ENCODE assay signal across 8 cellular contexts in the genomic region with DNA sequence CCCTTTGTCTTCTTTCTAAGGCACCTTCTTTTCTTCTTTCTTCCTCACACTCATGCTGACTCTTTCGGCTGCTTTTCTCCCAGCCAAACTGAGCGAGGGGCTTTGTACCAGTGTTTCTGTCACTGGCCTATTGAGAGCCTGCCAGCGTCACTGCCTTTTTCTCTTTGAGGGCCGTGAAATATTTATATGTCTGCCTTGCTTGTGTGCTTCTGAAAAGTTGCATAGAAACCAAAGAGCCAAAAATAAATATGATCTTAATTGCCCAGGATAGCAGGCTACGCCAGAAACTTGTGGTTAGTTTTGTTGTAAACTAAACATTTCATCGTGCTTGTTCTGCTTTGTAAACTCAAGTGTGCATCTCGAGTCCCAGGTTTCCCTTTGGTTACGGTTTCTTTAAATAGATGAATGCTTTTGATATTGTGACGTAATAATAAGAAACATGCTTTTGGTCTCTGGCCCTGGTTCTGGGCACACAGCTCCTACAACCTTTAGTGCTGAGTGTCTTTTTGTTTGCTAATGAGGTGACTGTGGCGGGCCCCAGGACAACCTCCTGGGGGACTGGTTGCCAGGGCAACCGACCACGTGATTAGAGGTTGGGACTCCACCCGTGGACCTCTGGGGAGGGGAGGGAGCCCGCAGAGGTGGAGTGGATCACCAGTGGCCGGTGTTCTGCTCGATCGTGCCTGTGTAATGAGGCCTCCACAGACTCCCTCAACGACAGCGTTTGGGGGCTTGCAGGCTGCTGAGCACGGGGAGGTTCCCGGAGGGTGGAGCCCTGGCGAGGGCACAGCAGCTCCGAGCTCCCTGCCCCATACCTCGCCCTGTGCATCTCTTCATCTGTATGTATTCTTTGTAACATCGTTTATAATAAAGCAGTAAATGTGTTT. TPM values are rescaled to one million over a fixed set of nuclear protein-coding genes. Genes with fewer than 3 reads are reported as not detected.
A peak's percentile ranks its signal among the peaks of the same experiment; 100 is the strongest.
DNase-seq lines count a peak whose midpoint lies in the region; ATAC-seq and TF ChIP-seq lines count a peak whose summit lies in the region.

No MANE protein-coding gene starts in this region.

- ATAC-seq in HG02763 (IDR thresholded peaks at IDR 0.05; ENCODE audit: unreplicated experiment) (peak; percentile 72), foreskin keratinocyte (no peak)

- H3K9ac ChIP-seq in smooth muscle cell (ENCODE audit: low read depth): peak overlapping the region; percentile 87

- H3K4me3 ChIP-seq in smooth muscle cell: peak overlapping the region; percentile 24

- H4K20me1 ChIP-seq in smooth muscle cell (ENCODE audit: low read depth): no peaks in the 10 kb centered on the region

- H3K4me1 ChIP-seq in smooth muscle cell (ENCODE audit: low read depth) (peaks cover 32% of the 10 kb centered on the region), foreskin keratinocyte (no peaks in the 10 kb centered on the region)

- H3F3A ChIP-seq in smooth muscle cell (ENCODE audit: low read depth): peaks cover 10% of the 10 kb centered on the region

- peak; percentile 37 for DNase-seq in stimulated activated CD4-positive, alpha-beta T cell treated with anti-CD3 and anti-CD28 coated beads, Interleukin-15, amount 100 ng/mL, for 24 hours
- no peak for DNase-seq in stimulated activated CD4-positive, alpha-beta T cell treated with anti-CD3 and anti-CD28 coated beads, Interleukin-2, amount 100 ng/mL, for 48 hours
- peak; percentile 65 for DNase-seq in NCI-H1436 treated with DMSO at 0.1 percent for 48 hours (lab: John Stamatoyannopoulos, UW)
- peak; percentile 38 for DNase-seq in activated gamma-delta T cell treated with anti-CD3 and anti-CD28 coated beads, Interleukin-2, amount 50 U/mL, for 16 hours (ENCODE audit: low read depth)
- DNase-seq in hepatic stellate cell (ENCODE audit: low spot score): peak; percentile 45
- no peak for DNase-seq in smooth muscle cell (lab: John Stamatoyannopoulos, UW; ENCODE audit: unreplicated experiment)
- no peak for DNase-seq in foreskin keratinocyte

- H3K4me2 ChIP-seq in smooth muscle cell: peak overlapping the region; percentile 65

- peak overlapping the region; percentile 73 for H2AFZ ChIP-seq in smooth muscle cell (ENCODE audit: low read depth)

- H3K79me2 ChIP-seq in smooth muscle cell (ENCODE audit: low read depth): no peaks in the 10 kb centered on the region

- no peaks in the 10 kb centered on the region for H3K36me3 ChIP-seq in smooth muscle cell (ENCODE audit: low read depth)

- no peak for TF ChIP-seq CTCF in smooth muscle cell (IDR thresholded peaks at IDR 0.05; ENCODE audit: borderline replicate concordance, insufficient read depth, poor library complexity, severe bottlenecking)
- no peak for TF ChIP-seq CTCF in foreskin keratinocyte (conservative IDR thresholded peaks at IDR 0.05)

- WGBS in smooth muscle cell (ENCODE audit: low lambda C conversion rate): 28% methylated on average over 25 of the region's 25 CpGs

- H3K9me3 ChIP-seq in smooth muscle cell (replicated peaks; ENCODE audit: low read depth): no peaks in the 10 kb centered on the region

- H3K27ac ChIP-seq in smooth muscle cell (ENCODE audit: low read depth): peak overlapping the region; percentile 95
- no peak overlapping the region for H3K27ac ChIP-seq in foreskin keratinocyte

- no peaks in the 10 kb centered on the region for H3K27me3 ChIP-seq in smooth muscle cell (ENCODE audit: low read depth)
- H3K27me3 ChIP-seq in foreskin keratinocyte: no peaks in the 10 kb centered on the region

RNA-seq across cellular contexts. Expression of gene SLC37A1, which starts 10.9 kb away (rescaled TPM):
- 18.0 and 19.4 TPM in 2 replicates for total RNA-seq in smooth muscle cell
- polyA plus RNA-seq in smooth muscle cell: 14.6 and 15.0 TPM in 2 replicates
- total RNA-seq in foreskin keratinocyte: 5.4 and 7.5 TPM in 2 replicates
- 3.2 and 3.5 TPM in 2 replicates for polyA plus RNA-seq in foreskin keratinocyte

RNA-seq across cellular contexts. Expression of gene RSPH1, which starts 28.6 kb away (rescaled TPM):
- total RNA-seq in smooth muscle cell (0.13 TPM in 1 of 2 replicates, not detected in the other), foreskin keratinocyte (0.11 TPM in 1 of 2 replicates, not detected in the other)
- polyA plus RNA-seq in smooth muscle cell (0.16 TPM in 1 of 2 replicates, not detected in the other), foreskin keratinocyte (0.20 and 0.21 TPM in 2 replicates)

Comparison
In these comparisons a context has a peak if more than half of its experiments do, and no peak if none do; other contexts are left out.
1. DNase-seq: peak in stimulated activated CD4-positive, alpha-beta T cell treated with anti-CD3 and anti-CD28 coated beads, Interleukin-15, amount 100 ng/mL, for 24 hours (single experiment), NCI-H1436 treated with DMSO at 0.1 percent for 48 hours (single experiment), activated gamma-delta T cell treated with anti-CD3 and anti-CD28 coated beads, Interleukin-2, amount 50 U/mL, for 16 hours (single experiment) and hepatic stellate cell (single experiment); none in stimulated activated CD4-positive, alpha-beta T cell treated with anti-CD3 and anti-CD28 coated beads, Interleukin-2, amount 100 ng/mL, for 48 hours (0 of 2), smooth muscle cell (single experiment) and foreskin keratinocyte (0 of 2).